In the genomic region with DNA sequence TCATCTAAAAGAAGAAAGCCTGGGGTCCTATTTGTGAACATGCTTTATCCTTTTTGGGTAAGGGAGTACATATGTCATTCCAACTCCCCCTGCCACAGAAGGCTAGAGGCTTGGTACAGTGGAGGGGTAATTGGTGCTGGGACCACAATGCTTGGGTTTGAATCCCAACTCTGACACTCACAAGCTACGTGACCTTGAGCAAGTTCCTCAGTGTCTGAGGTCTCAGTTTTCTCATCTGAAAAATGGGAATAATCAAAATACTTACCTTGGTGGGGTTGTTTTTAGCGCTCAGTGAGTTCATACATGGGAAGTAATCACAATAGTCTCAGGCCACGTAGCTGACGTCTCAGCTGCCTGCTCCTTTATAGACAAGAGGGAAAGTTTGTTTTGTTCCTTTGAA, we compare ENCODE assay signal across 6 cellular contexts.
"Had no signal": no experiment of that assay in that cellular context is flagged by ENCODE, and none has a peak within 500 bp of the region (broad histone marks: within the 10 kb centered on the region; RNA-seq: fewer than 3 reads in every experiment).

No MANE protein-coding gene starts in this region.

- DNase-seq: IMR-90, KBM-7, KG1 had no signal

- H3K27ac ChIP-seq: HL-60, KMS-11 had no signal

- FAIRE-seq: HTR-8/SVneo had no signal

- H3K9ac ChIP-seq: KMS-11 had no signal

- H3K4me2 ChIP-seq: KMS-11 had no signal
